In genomic region chr5:1167728-1168709, GRCh38 we compare ENCODE assay signal across 8 cellular contexts. TPM values are rescaled to one million over a fixed set of nuclear protein-coding genes. Genes with fewer than 3 reads are reported as not detected.
DNase-seq lines count a peak whose midpoint lies in the region; ATAC-seq, FAIRE-seq and TF ChIP-seq lines count a peak whose summit lies in the region.

No MANE protein-coding gene starts in this region.

- peaks cover 13% of the 10 kb centered on the region for H3K27me3 Mint-ChIP-seq in activated naive CD8-positive, alpha-beta T cell treated with anti-CD3 and anti-CD28 coated beads, Interleukin-2, amount 50 U/mL, for 24 hours

- no peak overlapping the region for H3K27ac ChIP-seq in SU-DHL-6 (ENCODE audit: low read depth, low read length)
- H3K27ac ChIP-seq in psoas muscle = no peak overlapping the region

- H3K4me2 ChIP-seq in SU-DHL-6 (ENCODE audit: low read depth, low read length, poor library complexity, severe bottlenecking) = peak overlapping the region; percentile 54

- TF ChIP-seq CTCF in SU-DHL-6 (IDR thresholded peaks at IDR 0.05; ENCODE audit: insufficient read depth, low read length, poor library complexity, severe bottlenecking) (peak; percentile 69), psoas muscle (IDR thresholded peaks at IDR 0.05) (peak; percentile 51)

- peak; percentile 92 for DNase-seq in DMS53 (lab: John Stamatoyannopoulos, UW)
- DNase-seq in H54 (ENCODE audit: insufficient read length, low spot score) = peak; percentile 81
- peak; percentile 93 for DNase-seq in MV-4-11 (lab: John Stamatoyannopoulos, UW)
- peak; percentile 70 for DNase-seq in activated naive CD8-positive, alpha-beta T cell treated with anti-CD3 and anti-CD28 coated beads, Interleukin-2, amount 50 U/mL, for 24 hours
- DNase-seq in left cardiac atrium = peak; percentile 78
- DNase-seq in psoas muscle = peak; percentile 65 to 67
- DNase-seq in NK-92 treated with Interleukin-12 subunit alpha and Interleukin-12 subunit beta, amount 100 ng/mL, for 24 hours (lab: John Stamatoyannopoulos, UW) = no peak

- H4K20me1 ChIP-seq in SU-DHL-6 (ENCODE audit: low read depth, low read length) = no peaks in the 10 kb centered on the region

- H3K4me3 ChIP-seq in SU-DHL-6 (ENCODE audit: insufficient read depth, low read length, poor library complexity, severe bottlenecking) (peak overlapping the region; percentile 31), psoas muscle (no peak overlapping the region)

- peak overlapping the region; percentile 22 for H2AFZ ChIP-seq in SU-DHL-6 (ENCODE audit: low read depth, low read length, severe bottlenecking)

- H3K9me3 ChIP-seq in SU-DHL-6 (ENCODE audit: insufficient read depth, low read length) = no peaks in the 10 kb centered on the region
- no peaks in the 10 kb centered on the region for H3K9me3 ChIP-seq in psoas muscle

- H3K9me2 ChIP-seq in SU-DHL-6 (replicated peaks; ENCODE audit: insufficient read depth, low read length) = no peaks in the 10 kb centered on the region

- FAIRE-seq in H54 (lab: Jason Lieb, UNC) = no peak

- TF ChIP-seq POLR2A in H54 (IDR thresholded peaks at IDR 0.05; ENCODE audit: low read depth, low read length) = no peak

- no peaks in the 10 kb centered on the region for H3F3A ChIP-seq in SU-DHL-6 (ENCODE audit: insufficient read depth)

- H3K9ac ChIP-seq in SU-DHL-6 (ENCODE audit: low read length) = peak overlapping the region; percentile 33; the same call in 1 of the 2 replicates

- H3K4me1 ChIP-seq in psoas muscle = no peaks in the 10 kb centered on the region

- peak; percentile 56 for ATAC-seq in activated naive CD8-positive, alpha-beta T cell treated with anti-CD3 and anti-CD28 coated beads, Interleukin-2, amount 50 U/mL, for 24 hours
- ATAC-seq in left cardiac atrium (peak; percentile 76 to 87), psoas muscle (peak; percentile 56 to 79 (median 65))

- H3K9me3 Mint-ChIP-seq in activated naive CD8-positive, alpha-beta T cell treated with anti-CD3 and anti-CD28 coated beads, Interleukin-2, amount 50 U/mL, for 24 hours = no peaks in the 10 kb centered on the region

- H3K36me3 Mint-ChIP-seq in activated naive CD8-positive, alpha-beta T cell treated with anti-CD3 and anti-CD28 coated beads, Interleukin-2, amount 50 U/mL, for 24 hours (ENCODE audit: low read depth) = no peaks in the 10 kb centered on the region

- intact Hi-C loops in left cardiac atrium (cut with DNase I) = loop anchor here (5.0 to 10.0 kb wide), 3 partner anchors 243 to 479 kb away; no protein-coding TSS in a partner anchor
- intact Hi-C loops in psoas muscle (cut with DNase I) = loop anchor here (5.0 to 10.0 kb wide), 2 partner anchors 474 to 477 kb away; no protein-coding TSS in a partner anchor

- no peaks in the 10 kb centered on the region for H3K27me3 ChIP-seq in SU-DHL-6 (ENCODE audit: low read length)
- H3K27me3 ChIP-seq in psoas muscle (ENCODE audit: insufficient read depth in 3 of 3, low read length in 2 of 3) = peaks cover 0 to 25% (median 1%) of the 10 kb centered on the region in 3 donors

- peak overlapping the region; percentile 61 for H3K4me3 Mint-ChIP-seq in activated naive CD8-positive, alpha-beta T cell treated with anti-CD3 and anti-CD28 coated beads, Interleukin-2, amount 50 U/mL, for 24 hours

- H3K36me3 ChIP-seq in SU-DHL-6 (ENCODE audit: low read length) = no peaks in the 10 kb centered on the region
- no peaks in the 10 kb centered on the region for H3K36me3 ChIP-seq in psoas muscle (ENCODE audit: insufficient read depth in 1 of 2, low read depth in 1 of 2)

- WGBS in psoas muscle, 3 donors = 4 to 7% (median 5%) methylated on average over 28 of the region's 28 CpGs

- peaks cover 2% of the 10 kb centered on the region for H3K4me1 Mint-ChIP-seq in activated naive CD8-positive, alpha-beta T cell treated with anti-CD3 and anti-CD28 coated beads, Interleukin-2, amount 50 U/mL, for 24 hours

- no peaks in the 10 kb centered on the region for H3K79me2 ChIP-seq in SU-DHL-6 (ENCODE audit: insufficient read depth, low read length)

- H3K27ac Mint-ChIP-seq in activated naive CD8-positive, alpha-beta T cell treated with anti-CD3 and anti-CD28 coated beads, Interleukin-2, amount 50 U/mL, for 24 hours = no peak overlapping the region

RNA-seq across cellular contexts. Expression of gene SLC6A19, which starts 33.4 kb away (rescaled TPM):
- total RNA-seq in left cardiac atrium (not detected), psoas muscle (not detected)
- under 1 TPM in 2 of 3 donors, not detected in 1; 0.03 to 0.08 TPM for polyA plus RNA-seq in psoas muscle

RNA-seq across cellular contexts. Expression of gene SLC12A7, which starts 56.2 kb away (rescaled TPM):
- total RNA-seq in left cardiac atrium (10 to 100 TPM; 53.7 to 54.1 TPM), psoas muscle (10 to 100 TPM in 3 of 4 donors, 1 to 10 TPM in 1; 4.5 to 22.0 (median 15.1) TPM)
- polyA plus RNA-seq in psoas muscle = 1 to 10 TPM; 2.3 to 3.8 (median 2.3) TPM

RNA-seq across cellular contexts. Expression of gene SLC6A18, which starts 57.2 kb away (rescaled TPM):
- total RNA-seq in left cardiac atrium (not detected), psoas muscle (not detected)
- polyA plus RNA-seq in psoas muscle = not detected
